1 cellular context compared by ENCODE assay signal in genomic region chr6:118709859-118710350, GRCh38.
TF ChIP-seq lines count a peak whose summit lies in the region.

No MANE protein-coding gene starts in this region.

TF ChIP-seq in HEK293, 187 proteins besides CTCF, POLR2A, EP300 and RAD21 (continued from another document):
- no peak for TF ChIP-seq ZNF639 (tag by site-specific recombination; IDR thresholded peaks at IDR 0.05)
